In genomic region chr14:21415329-21415728, GRCh38 we compare ENCODE assay signal across 16 cellular contexts. TPM values are rescaled to one million over a fixed set of nuclear protein-coding genes. Genes with fewer than 3 reads are reported as not detected.
DNase-seq lines count a peak whose midpoint lies in the region; ATAC-seq and TF ChIP-seq lines count a peak whose summit lies in the region.
"Had no signal": no experiment of that assay in that cellular context is flagged by ENCODE, and none has a peak within 500 bp of the region (broad histone marks: within the 10 kb centered on the region; RNA-seq: fewer than 3 reads in every experiment).

No MANE protein-coding gene starts in this region.

- H3K4me3 ChIP-seq in HEK293 (ENCODE audit: low read depth, low read length), result no peak overlapping the region

- no peaks in the 10 kb centered on the region for H3K9me3 ChIP-seq in HEK293 (ENCODE audit: control insufficient read depth, insufficient read depth, low read depth, low read length)
- H3K9me3 ChIP-seq: BE2C had no signal

- H3K27ac ChIP-seq in HEK293 (ENCODE audit: extremely low read depth, low read depth, low read length), result no peak overlapping the region
- H3K27ac ChIP-seq: C4-2B, HL-60 had no signal

- no peaks in the 10 kb centered on the region for H3K9me3 Mint-ChIP-seq in activated T-cell treated with anti-CD3 and anti-CD28 coated beads, Interleukin-2, amount 50 U/mL, for 72 hours
- H3K9me3 Mint-ChIP-seq in activated T-helper 1 cell treated with anti-CD3 and anti-CD28 coated beads, Interleukin-12 subunit alpha, Interleukin-12 subunit beta, Interleukin-2, Interleukin-4 antibody, amounts not matched to agents 30 ng/mL and 10 ng/mL and 1 ng/mL, durations not matched to agents 14 hours and 24 hours and 36 hours, result no peaks in the 10 kb centered on the region
- H3K9me3 Mint-ChIP-seq: CD8-positive, alpha-beta T cell had no signal

- CTCF ChIA-PET in HEK293 (lab: Yijun Ruan, JAX), result no interaction called here

- H3K4me1 Mint-ChIP-seq in activated T-cell treated with anti-CD3 and anti-CD28 coated beads, Interleukin-2, amount 50 U/mL, for 72 hours (ENCODE audit: low read depth), result peaks cover 25% of the 10 kb centered on the region
- peaks cover 26% of the 10 kb centered on the region for H3K4me1 Mint-ChIP-seq in activated T-helper 1 cell treated with anti-CD3 and anti-CD28 coated beads, Interleukin-12 subunit alpha, Interleukin-12 subunit beta, Interleukin-2, Interleukin-4 antibody, amounts not matched to agents 30 ng/mL and 10 ng/mL and 1 ng/mL, durations not matched to agents 14 hours and 24 hours and 36 hours (ENCODE audit: low read depth)

- H3K36me3 ChIP-seq in HEK293 (ENCODE audit: control insufficient read depth in 2 of 2, insufficient read depth in 1 of 2, low read length in 2 of 2), result peaks cover 81 to 86% of the 10 kb centered on the region in 2 experiments

- no peak for TF ChIP-seq CTCF in HEK293 (tag by site-specific recombination; IDR thresholded peaks at IDR 0.05)

- H3K27me3 Mint-ChIP-seq in activated T-cell treated with anti-CD3 and anti-CD28 coated beads, Interleukin-2, amount 50 U/mL, for 72 hours (ENCODE audit: low read depth), result no peaks in the 10 kb centered on the region
- H3K27me3 Mint-ChIP-seq in activated T-helper 1 cell treated with anti-CD3 and anti-CD28 coated beads, Interleukin-12 subunit alpha, Interleukin-12 subunit beta, Interleukin-2, Interleukin-4 antibody, amounts not matched to agents 30 ng/mL and 10 ng/mL and 1 ng/mL, durations not matched to agents 14 hours and 24 hours and 36 hours (ENCODE audit: insufficient read depth), result no peaks in the 10 kb centered on the region

- peak overlapping the region; percentile 90 for H3K27ac Mint-ChIP-seq in activated T-cell treated with anti-CD3 and anti-CD28 coated beads, Interleukin-2, amount 50 U/mL, for 72 hours
- peak overlapping the region; percentile 92 for H3K27ac Mint-ChIP-seq in activated T-helper 1 cell treated with anti-CD3 and anti-CD28 coated beads, Interleukin-12 subunit alpha, Interleukin-12 subunit beta, Interleukin-2, Interleukin-4 antibody, amounts not matched to agents 30 ng/mL and 10 ng/mL and 1 ng/mL, durations not matched to agents 14 hours and 24 hours and 36 hours
- H3K27ac Mint-ChIP-seq: CD8-positive, alpha-beta T cell had no signal

- no peak overlapping the region for H3K4me3 Mint-ChIP-seq in activated T-cell treated with anti-CD3 and anti-CD28 coated beads, Interleukin-2, amount 50 U/mL, for 72 hours
- H3K4me3 Mint-ChIP-seq in activated T-helper 1 cell treated with anti-CD3 and anti-CD28 coated beads, Interleukin-12 subunit alpha, Interleukin-12 subunit beta, Interleukin-2, Interleukin-4 antibody, amounts not matched to agents 30 ng/mL and 10 ng/mL and 1 ng/mL, durations not matched to agents 14 hours and 24 hours and 36 hours, result no peak overlapping the region
- H3K4me3 Mint-ChIP-seq: CD8-positive, alpha-beta T cell had no signal

- DNase-seq in activated T-cell treated with anti-CD3 and anti-CD28 coated beads, Interleukin-2, amount 50 U/mL, for 72 hours, result no peak
- no peak for DNase-seq in activated T-cell treated with anti-CD3 and anti-CD28 coated beads, Interleukin-2, amount 50 U/mL, for 1 hour
- no peak for DNase-seq in activated T-helper 1 cell treated with anti-CD3 and anti-CD28 coated beads, Interleukin-12 subunit alpha, Interleukin-12 subunit beta, Interleukin-2, Interleukin-4 antibody, amounts not matched to agents 30 ng/mL and 10 ng/mL and 1 ng/mL, durations not matched to agents 14 hours and 24 hours and 36 hours (ENCODE audit: low spot score)
- DNase-seq in NCI-H1092 treated with DMSO at 0.1 percent for 48 hours (lab: John Stamatoyannopoulos, UW), result no peak
- DNase-seq: BE2C; CD8-positive, alpha-beta T cell; COR-L47; DMS153; DMS79 treated with DMSO at 0.1 percent for 48 hours; EL; HCEC 1CT had no signal

- no peaks in the 10 kb centered on the region for H3K4me1 ChIP-seq in HEK293 (ENCODE audit: control insufficient read depth, insufficient read depth, low read length)
- H3K4me1 ChIP-seq: BE2C had no signal

- POLR2A ChIA-PET in HEK293 (lab: Yijun Ruan, JAX), result interaction anchor here (1.3 kb wide), 1 partner anchor 31 kb away, joined by 3 read pairs; no protein-coding TSS in a partner anchor

- no peak for ATAC-seq in activated T-cell treated with anti-CD3 and anti-CD28 coated beads, Interleukin-2, amount 50 U/mL, for 72 hours (replicated peaks in 1 of 2)
- ATAC-seq in GM21515 (IDR thresholded peaks at IDR 0.05; ENCODE audit: unreplicated experiment) (no peak), GM21526 (IDR thresholded peaks at IDR 0.05; ENCODE audit: low FRiP score, unreplicated experiment) (no peak)
- ATAC-seq: CD8-positive, alpha-beta T cell had no signal

- peaks cover 14 to 29% of the 10 kb centered on the region in 2 donors for H3K36me3 Mint-ChIP-seq in activated T-cell treated with anti-CD3 and anti-CD28 coated beads, Interleukin-2, amount 50 U/mL, for 72 hours (ENCODE audit: insufficient read depth in 2 of 2)
- peaks cover 48% of the 10 kb centered on the region for H3K36me3 Mint-ChIP-seq in activated T-helper 1 cell treated with anti-CD3 and anti-CD28 coated beads, Interleukin-12 subunit alpha, Interleukin-12 subunit beta, Interleukin-2, Interleukin-4 antibody, amounts not matched to agents 30 ng/mL and 10 ng/mL and 1 ng/mL, durations not matched to agents 14 hours and 24 hours and 36 hours (ENCODE audit: low read depth)

- intact Hi-C loops in activated T-helper 1 cell treated with anti-CD3 and anti-CD28 coated beads, Interleukin-12 subunit alpha, Interleukin-12 subunit beta, Interleukin-2, Interleukin-4 antibody, amounts not matched to agents 30 ng/mL and 10 ng/mL and 1 ng/mL, durations not matched to agents 14 hours and 24 hours and 36 hours (cut with micrococcal nuclease), result no loop called here

TF ChIP-seq in HEK293, 187 proteins besides CTCF, POLR2A, EP300 and RAD21 (continues in another document):
- TF ChIP-seq ZNF654 (tag by site-specific recombination; IDR thresholded peaks at IDR 0.05; ENCODE audit: low read depth) (peak; percentile 13; the same call in 1 of the 2 replicates), ZSCAN30 (tag by site-specific recombination; IDR thresholded peaks at IDR 0.05) (no peak), ZFP69B (tag by site-specific recombination; IDR thresholded peaks at IDR 0.05) (no peak), PBX3 (CRISPR knock-in tag; IDR thresholded peaks at IDR 0.05) (no peak), ZBTB11 (tag by site-specific recombination; conservative IDR thresholded peaks at IDR 0.05; ENCODE audit: low read depth) (0 out of 2 replicates have a peak, but pooled peaks have one; percentile 32), ZNF555 (tag by site-specific recombination; conservative IDR thresholded peaks at IDR 0.05) (peak; percentile 45), ZNF426 (tag by site-specific recombination; IDR thresholded peaks at IDR 0.05) (peak; percentile 51), ZBTB21 (tag by site-specific recombination; IDR thresholded peaks at IDR 0.05) (0 out of 2 replicates have a peak, but pooled peaks have one; percentile 14), ZNF623 (tag by site-specific recombination; IDR thresholded peaks at IDR 0.05) (peak; percentile 48; the same call in 1 of the 2 replicates)

RNA-seq across cellular contexts. Expression of gene SUPT16H, which starts 31.5 kb away (rescaled TPM):
- 100 to 1,000 TPM; 141 to 155 TPM for total RNA-seq in activated T-cell treated with anti-CD3 and anti-CD28 coated beads, Interleukin-2, amount 50 U/mL, for 72 hours
- total RNA-seq in activated T-helper 1 cell treated with anti-CD3 and anti-CD28 coated beads, Interleukin-12 subunit alpha, Interleukin-12 subunit beta, Interleukin-2, Interleukin-4 antibody, amounts not matched to agents 30 ng/mL and 10 ng/mL and 1 ng/mL, durations not matched to agents 14 hours and 24 hours and 36 hours, result 162 and 166 TPM in 2 replicates

RNA-seq across cellular contexts. Expression of gene CHD8, which starts 40.6 kb away (rescaled TPM):
- 100 to 1,000 TPM; 102 to 107 TPM for total RNA-seq in activated T-cell treated with anti-CD3 and anti-CD28 coated beads, Interleukin-2, amount 50 U/mL, for 72 hours
- total RNA-seq in activated T-helper 1 cell treated with anti-CD3 and anti-CD28 coated beads, Interleukin-12 subunit alpha, Interleukin-12 subunit beta, Interleukin-2, Interleukin-4 antibody, amounts not matched to agents 30 ng/mL and 10 ng/mL and 1 ng/mL, durations not matched to agents 14 hours and 24 hours and 36 hours, result 126 and 131 TPM in 2 replicates
